Comparison of ENCODE assay signal across 9 cellular contexts in the genomic region with DNA sequence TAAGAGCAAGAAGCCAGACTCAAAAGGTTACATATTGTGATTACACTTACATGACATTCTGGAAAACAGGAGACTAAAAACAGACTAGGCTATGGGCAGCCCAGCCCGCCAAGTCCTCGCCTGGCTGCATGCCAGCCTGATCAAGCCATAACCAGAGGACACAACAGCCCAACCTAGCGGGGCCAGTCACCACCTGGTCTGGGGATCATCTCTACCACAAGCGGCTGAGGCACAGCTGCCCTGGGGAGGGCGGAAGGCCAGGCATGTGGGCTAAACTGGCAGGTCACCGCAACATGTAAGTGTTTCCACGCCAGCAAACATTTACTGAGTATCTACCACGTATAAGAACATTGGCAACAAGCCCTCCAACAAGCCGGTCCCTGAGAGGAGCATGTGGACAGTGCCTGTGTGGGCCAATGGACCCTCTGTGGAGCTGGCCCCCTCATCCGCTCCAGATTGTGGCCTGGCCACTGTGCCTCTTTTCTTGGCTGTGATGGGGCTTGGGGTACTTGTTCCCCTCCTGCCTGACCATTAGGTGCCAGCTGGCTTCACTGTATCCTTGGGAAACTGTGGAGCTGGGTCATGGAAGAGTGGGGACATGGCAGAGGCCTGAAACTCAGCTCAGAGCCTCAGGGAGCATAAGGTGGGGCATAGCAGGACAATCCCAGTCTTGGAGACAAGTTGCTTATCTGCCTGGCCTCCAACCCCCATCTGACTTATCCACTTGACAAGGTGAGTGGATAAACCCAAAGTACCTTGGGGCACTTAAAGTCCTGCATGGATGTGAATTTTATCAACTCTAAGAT. TPM values are rescaled to one million over a fixed set of nuclear protein-coding genes. Genes with fewer than 3 reads are reported as not detected.
DNase-seq lines count a peak whose midpoint lies in the region; ATAC-seq and TF ChIP-seq lines count a peak whose summit lies in the region.
"Had no signal": no experiment of that assay in that cellular context is flagged by ENCODE, and none has a peak within 500 bp of the region (broad histone marks: within the 10 kb centered on the region; RNA-seq: fewer than 3 reads in every experiment).

No MANE protein-coding gene starts in this region.

- no peaks in the 10 kb centered on the region for H3K27me3 ChIP-seq in naive thymus-derived CD4-positive, alpha-beta T cell (ENCODE audit: control insufficient read depth in 2 of 2, insufficient read depth in 2 of 2, low read length in 2 of 2)
- H3K27me3 ChIP-seq in CD4-positive, alpha-beta T cell (ENCODE audit: control insufficient read depth, insufficient read depth, low read length) = no peaks in the 10 kb centered on the region
- H3K27me3 ChIP-seq: tibial nerve had no signal

- intact Hi-C loops in naive thymus-derived CD4-positive, alpha-beta T cell (cut with micrococcal nuclease) = no loop called here
- intact Hi-C loops in CD4-positive, alpha-beta T cell (cut with DNase I, micrococcal nuclease) = no loop called here

- no peaks in the 10 kb centered on the region for H3K27me3 Mint-ChIP-seq in naive thymus-derived CD4-positive, alpha-beta T cell
- H3K27me3 Mint-ChIP-seq in CD4-positive, alpha-beta T cell = no peaks in the 10 kb centered on the region

- CTCF ChIA-PET in naive thymus-derived CD4-positive, alpha-beta T cell (lab: Charles Lee) = no interaction called here
- CTCF ChIA-PET in CD4-positive, alpha-beta T cell (lab: Charles Lee) = interaction anchor here (0.6 kb wide), 1 partner anchor 622 kb away, joined by 3 read pairs; no protein-coding TSS in a partner anchor

- ATAC-seq in naive thymus-derived CD4-positive, alpha-beta T cell = peak; percentile 20
- no peak for ATAC-seq in CD4-positive, alpha-beta T cell (ENCODE audit: poor library complexity)
- no peak for ATAC-seq in GM18873 (IDR thresholded peaks at IDR 0.05; ENCODE audit: low FRiP score, unreplicated experiment)

- peaks cover 0 to 28% (median 16%) of the 10 kb centered on the region in 5 donors for H3K36me3 Mint-ChIP-seq in naive thymus-derived CD4-positive, alpha-beta T cell
- peaks cover 46% of the 10 kb centered on the region for H3K36me3 Mint-ChIP-seq in CD4-positive, alpha-beta T cell (ENCODE audit: low read depth)

- no peaks in the 10 kb centered on the region for H3K4me1 ChIP-seq in naive thymus-derived CD4-positive, alpha-beta T cell (ENCODE audit: control insufficient read depth in 2 of 2, insufficient read depth in 2 of 2, low read length in 2 of 2)

- peak; percentile 69 for DNase-seq in NCI-H2029 treated with DMSO at 0.1 percent for 48 hours (lab: John Stamatoyannopoulos, UW)
- peak; percentile 64 for DNase-seq in dermis blood vessel endothelial cell
- DNase-seq in naive thymus-derived CD4-positive, alpha-beta T cell = no peak
- no peak for DNase-seq in dedifferentiated amniotic fluid mesenchymal stem cell (ENCODE audit: extremely low spot score)
- DNase-seq in CD4-positive, alpha-beta T cell = no peak
- DNase-seq in ureter (ENCODE audit: low spot score) = no peak

- peak overlapping the region in 1 of 10 donors; percentile 1 for H3K4me3 Mint-ChIP-seq in naive thymus-derived CD4-positive, alpha-beta T cell
- no peak overlapping the region for H3K4me3 Mint-ChIP-seq in CD4-positive, alpha-beta T cell

- H3K27ac Mint-ChIP-seq in naive thymus-derived CD4-positive, alpha-beta T cell = peak overlapping the region in 1 of 9 donors; percentile 67
- no peak overlapping the region for H3K27ac Mint-ChIP-seq in CD4-positive, alpha-beta T cell

- H3K9me3 Mint-ChIP-seq in naive thymus-derived CD4-positive, alpha-beta T cell = peaks cover 0 to 3% (median 0%) of the 10 kb centered on the region in 11 donors
- no peaks in the 10 kb centered on the region for H3K9me3 Mint-ChIP-seq in CD4-positive, alpha-beta T cell

- H3K36me3 ChIP-seq in naive thymus-derived CD4-positive, alpha-beta T cell (ENCODE audit: control insufficient read depth in 2 of 3, insufficient read depth in 3 of 3, low read length in 3 of 3) = peaks cover 0 to 4% (median 0%) of the 10 kb centered on the region in 3 experiments

- no peak overlapping the region for H3K4me3 ChIP-seq in naive thymus-derived CD4-positive, alpha-beta T cell (ENCODE audit: low read length)
- H3K4me3 ChIP-seq: tibial nerve had no signal

- no peaks in the 10 kb centered on the region for H3K9me3 ChIP-seq in naive thymus-derived CD4-positive, alpha-beta T cell (ENCODE audit: control insufficient read depth in 2 of 3, low read length in 3 of 3)
- no peaks in the 10 kb centered on the region for H3K9me3 ChIP-seq in CD4-positive, alpha-beta T cell (ENCODE audit: control insufficient read depth, low read length)
- H3K9me3 ChIP-seq: tibial nerve had no signal

- H3K27ac ChIP-seq in C4-2B = peak overlapping the region; percentile 13
- H3K27ac ChIP-seq in naive thymus-derived CD4-positive, alpha-beta T cell (ENCODE audit: low read depth, low read length) = no peak overlapping the region
- H3K27ac ChIP-seq in CD4-positive, alpha-beta T cell (ENCODE audit: low read depth, low read length) = no peak overlapping the region
- H3K27ac ChIP-seq: tibial nerve had no signal

- POLR2A ChIA-PET in naive thymus-derived CD4-positive, alpha-beta T cell (lab: Charles Lee) = interaction anchor here (1.1 kb wide), 1 partner anchor 9 kb away, joined by 3 read pairs; the partner anchor contains the start of gene UBXN7
- POLR2A ChIA-PET in CD4-positive, alpha-beta T cell (lab: Charles Lee) = interaction anchor here (0.7 kb wide), 1 partner anchor 9 kb away, joined by 4 read pairs; the partner anchor contains the start of gene UBXN7

- peaks cover 9 to 82% (median 66%) of the 10 kb centered on the region in 7 donors for H3K4me1 Mint-ChIP-seq in naive thymus-derived CD4-positive, alpha-beta T cell
- H3K4me1 Mint-ChIP-seq in CD4-positive, alpha-beta T cell (ENCODE audit: low read depth) = peaks cover 66% of the 10 kb centered on the region

- TF ChIP-seq CTCF in C4-2B (conservative IDR thresholded peaks at IDR 0.05) = no peak
- TF ChIP-seq CTCF in CD4-positive, alpha-beta T cell (IDR thresholded peaks at IDR 0.05) = no peak

RNA-seq across cellular contexts. Expression of gene UBXN7, which starts 9.0 kb away (rescaled TPM):
- 18.0 and 27.5 TPM in 2 replicates for total RNA-seq in dermis blood vessel endothelial cell
- 10 to 100 TPM; 52.6 to 90.6 (median 77.0) TPM for total RNA-seq in naive thymus-derived CD4-positive, alpha-beta T cell
- 10 to 100 TPM; 30.2 to 30.9 TPM for polyA plus RNA-seq in naive thymus-derived CD4-positive, alpha-beta T cell
- 10 to 100 TPM; 75.3 to 83.6 TPM for total RNA-seq in CD4-positive, alpha-beta T cell
- 53.2 TPM for total RNA-seq in ureter

Comparison
In these comparisons a context has a peak if more than half of its experiments do, and no peak if none do; other contexts are left out.
1. DNase-seq: peak in NCI-H2029 treated with DMSO at 0.1 percent for 48 hours (single experiment) and dermis blood vessel endothelial cell (single experiment); none in naive thymus-derived CD4-positive, alpha-beta T cell (0 of 9), dedifferentiated amniotic fluid mesenchymal stem cell (single experiment), CD4-positive, alpha-beta T cell (0 of 10) and ureter (single experiment).